Comparison of ENCODE assay signal across 7 cellular contexts in the genomic region with DNA sequence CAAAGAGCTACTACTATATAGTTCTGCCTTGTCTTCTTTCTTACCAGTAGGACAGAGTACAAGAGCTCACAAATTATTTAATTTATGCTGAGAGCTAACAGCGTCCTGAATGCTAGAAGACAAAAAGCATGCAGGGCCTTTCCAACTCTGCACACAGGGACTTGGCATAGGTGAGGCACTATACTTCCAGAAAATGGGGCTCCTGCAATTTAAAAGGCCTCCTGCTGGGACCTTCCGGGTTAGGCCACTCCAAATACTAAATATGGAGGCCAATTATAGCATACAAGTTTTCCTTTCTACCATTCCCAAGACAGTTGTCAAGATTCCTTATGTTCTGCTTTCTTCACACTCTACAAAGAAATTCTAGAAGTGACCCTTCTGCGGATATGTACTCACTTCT. TPM values are rescaled to one million over a fixed set of nuclear protein-coding genes. Genes with fewer than 3 reads are reported as not detected.
DNase-seq lines count a peak whose midpoint lies in the region; FAIRE-seq and TF ChIP-seq lines count a peak whose summit lies in the region.

No MANE protein-coding gene starts in this region.

- DNase-seq in G401 (ENCODE audit: low spot score) (peak; percentile 21), HT1080 (ENCODE audit: low read depth) (peak; percentile 13), right atrium auricular region (ENCODE audit: low spot score) (no peak), small intestine (peak; percentile 21), 8988T (no peak), midbrain (lab: John Stamatoyannopoulos, UW) (no peak)

- no peaks in the 10 kb centered on the region for H3K9me3 ChIP-seq in right atrium auricular region
- H3K9me3 ChIP-seq in small intestine (ENCODE audit: control insufficient read depth, low read depth) = no peaks in the 10 kb centered on the region

- H3K4me1 ChIP-seq in right atrium auricular region (peaks cover 0 to 28% of the 10 kb centered on the region in 2 donors), small intestine (ENCODE audit: control insufficient read depth in 2 of 2, insufficient read depth in 1 of 2, low read depth in 1 of 2, low read length in 1 of 2) (peaks cover 0 to 6% of the 10 kb centered on the region in 2 donors)

- WGBS in small intestine, 3 donors = 0 to 3% (median 1%) methylated on average over 3 of the region's 3 CpGs

- TF ChIP-seq CTCF in VCaP (conservative IDR thresholded peaks at IDR 0.05) (no peak), right atrium auricular region (IDR thresholded peaks at IDR 0.05) (no peak)

- in situ Hi-C loops in G401 (cut with HindIII; ENCODE audit: low sequenced_read_pairs) = no loop called here

- no peak for FAIRE-seq in small intestine (lab: Jason Lieb, UNC)

- H3K27ac ChIP-seq in VCaP (peak overlapping the region; percentile 92), right atrium auricular region (peak overlapping the region in 1 of 2 donors; percentile 88), small intestine (ENCODE audit: low read depth in 1 of 2, low read length in 1 of 2) (peak overlapping the region in 1 of 2 donors; percentile 31)

- H3K4me3 ChIP-seq in right atrium auricular region (peak overlapping the region; percentile 95 to 98), small intestine (ENCODE audit: low read depth in 1 of 2, low read length in 2 of 2) (peak overlapping the region; percentile 82 to 91)

- H3K27me3 ChIP-seq in right atrium auricular region (no peaks in the 10 kb centered on the region), small intestine (ENCODE audit: control insufficient read depth in 2 of 2, insufficient read depth in 2 of 2, low read length in 2 of 2) (peaks cover 0 to 2% of the 10 kb centered on the region in 2 donors)

- H3K36me3 ChIP-seq in right atrium auricular region (no peaks in the 10 kb centered on the region), small intestine (ENCODE audit: control insufficient read depth in 2 of 2, insufficient read depth in 2 of 2, low read length in 2 of 2) (no peaks in the 10 kb centered on the region)

RNA-seq across cellular contexts. Expression of a gene that starts 0.9 kb away (rescaled TPM):
- total RNA-seq in G401 (2014; rRNA removed; shearing (Covaris generic)) = 114 and 136 TPM in 2 replicates
- 138 and 149 TPM in 2 replicates for total RNA-seq in HT1080 (2014; rRNA removed; shearing (Covaris generic))
- 141 and 213 TPM in 2 replicates for polyA plus RNA-seq in HT1080 (2015; cell fraction: cytosol; rRNA removed)
- 85.5 and 101 TPM in 2 replicates for polyA plus RNA-seq in HT1080 (2015; cell fraction: nucleus; rRNA removed)
- total RNA-seq in right atrium auricular region = 10 to 100 TPM; 25.5 to 28.7 TPM
- polyA plus RNA-seq in small intestine = 10 to 100 TPM; 10.5 to 23.7 (median 15.4) TPM

RNA-seq across cellular contexts. Expression of a gene that starts 18.2 kb away (rescaled TPM):
- 19.5 and 47.8 TPM in 2 replicates for total RNA-seq in G401 (2014; rRNA removed; shearing (Covaris generic))
- 24.1 and 29.4 TPM in 2 replicates for total RNA-seq in HT1080 (2014; rRNA removed; shearing (Covaris generic))
- polyA plus RNA-seq in HT1080 (2015; cell fraction: cytosol; rRNA removed) = 8.2 and 9.8 TPM in 2 replicates
- 48.5 and 50.1 TPM in 2 replicates for polyA plus RNA-seq in HT1080 (2015; cell fraction: nucleus; rRNA removed)
- total RNA-seq in right atrium auricular region = 10 to 100 TPM in 1 of 2 donors, 1 to 10 TPM in 1; 7.8 to 12.7 TPM
- polyA plus RNA-seq in small intestine = 1 to 10 TPM in 2 of 3 donors, under 1 TPM in 1; 0.22 to 2.9 (median 1.9) TPM

Comparison
In these comparisons a context has a peak if more than half of its experiments do, and no peak if none do; other contexts are left out.
1. DNase-seq: peak in G401 (single experiment), HT1080 (single experiment) and small intestine (single experiment); none in right atrium auricular region (single experiment), 8988T (single experiment) and midbrain (single experiment).